In genomic region chr11:95067042-95067827, GRCh38 we compare ENCODE assay signal across 8 cellular contexts. TPM values are rescaled to one million over a fixed set of nuclear protein-coding genes. Genes with fewer than 3 reads are reported as not detected.
A peak's percentile ranks its signal among the peaks of the same experiment; 100 is the strongest.
DNase-seq lines count a peak whose midpoint lies in the region; ATAC-seq, FAIRE-seq and TF ChIP-seq lines count a peak whose summit lies in the region.

No MANE protein-coding gene starts in this region.

- DNase-seq in GM19238 (ENCODE audit: insufficient read length, low spot score) = peak; percentile 38
- DNase-seq in NCI-H82 (lab: John Stamatoyannopoulos, UW) = peak; percentile 84
- DNase-seq in activated CD8-positive, alpha-beta memory T cell treated with anti-CD3 and anti-CD28 coated beads for 4 hours (ENCODE audit: low read depth in 2 of 2) = peak; percentile 41 to 53
- DNase-seq in H1 (ENCODE audit: low read depth in 1 of 2, low spot score in 2 of 2) = peak in 1 of 2 experiments; percentile 83
- peak; percentile 62 to 69 for DNase-seq in stimulated activated CD8-positive, alpha-beta memory T cell treated with anti-CD3 and anti-CD28 coated beads, Interleukin-15, amount 100 ng/mL, for 48 hours (ENCODE audit: low read depth in 2 of 2)

- TF ChIP-seq EP300 in H1 (IDR thresholded peaks at IDR 0.05; ENCODE audit: borderline replicate concordance in 1 of 2, low read depth in 2 of 2, low read length in 2 of 2) = no peak

- peak; percentile 62 to 78 for TF ChIP-seq POLR2A in H1 (IDR thresholded peaks at IDR 0.05; ENCODE audit: control extremely low read depth in 1 of 2, low read depth in 2 of 2, low read length in 2 of 2)

- no peaks in the 10 kb centered on the region for H3K36me3 ChIP-seq in H1 (ENCODE audit: control insufficient read depth in 2 of 4, insufficient read depth in 4 of 4, low read length in 3 of 4)
- no peaks in the 10 kb centered on the region for H3K36me3 ChIP-seq in mesodermal cell (ENCODE audit: control insufficient read depth, insufficient read depth, low read length)

- peak; percentile 74 for TF ChIP-seq CTCF in C4-2B (conservative IDR thresholded peaks at IDR 0.05)
- peak; percentile 38 to 76 (median 39) for TF ChIP-seq CTCF in H1 (IDR thresholded peaks at IDR 0.05; ENCODE audit: control extremely low read depth in 1 of 3, insufficient read depth in 1 of 3, low read depth in 1 of 3, low read length in 3 of 3)

- peaks cover 6% of the 10 kb centered on the region; the same call in 1 of the 2 replicates for H3K23me2 ChIP-seq in H1 (ENCODE audit: low read depth, low read length)

- WGBS in H1 (ENCODE audit: extremely low coverage in 1 of 2, insufficient coverage in 1 of 2, insufficient read length in 1 of 2, insufficient replicate concordance in 2 of 2, low coverage in 1 of 2, low lambda C conversion rate in 2 of 2, missing lambda C conversion rate in 1 of 2), 2 experiments = 2% methylated on average over 70 of the region's 97 CpGs; no CpG with 5 or more reads in 1 of the 2 experiments
- 0% methylated on average over 62 to 79 of the region's 97 CpGs for WGBS in mesodermal cell (ENCODE audit: insufficient coverage in 2 of 2), 2 experiments

- H3K4me2 ChIP-seq in H1 (ENCODE audit: insufficient read depth in 1 of 2, low read depth in 2 of 2, low read length in 2 of 2) = peak overlapping the region; percentile 70 to 78

- peak overlapping the region; percentile 79 for H3K18ac ChIP-seq in H1 (ENCODE audit: extremely low read depth, low read length)

- TF ChIP-seq RAD21 in H1 (IDR thresholded peaks at IDR 0.05 in 1 of 2, conservative IDR thresholded peaks at IDR 0.05 in 1 of 2; ENCODE audit: low read depth in 2 of 2, low read length in 2 of 2) = 0 out of 4 replicates have a peak, but pooled peaks have one; percentile 4 to 13

- ATAC-seq in HG03442 (IDR thresholded peaks at IDR 0.05; ENCODE audit: unreplicated experiment) = peak; percentile 58

- H3K4me1 ChIP-seq in H1 (replicated peaks in 1 of 4; ENCODE audit: control insufficient read depth in 3 of 4, insufficient read depth in 4 of 4, low read length in 3 of 4) = peaks cover 0 to 2% (median 0%) of the 10 kb centered on the region in 4 experiments; a peak in 2 of 7 replicates
- H3K4me1 ChIP-seq in mesodermal cell (ENCODE audit: control insufficient read depth, insufficient read depth, low read length, poor library complexity, severe bottlenecking) = peaks cover 5% of the 10 kb centered on the region

- POLR2A ChIA-PET in H1 (lab: Charles Lee; ENCODE audit: partially characterized antibody) = interaction anchor here (0.6 to 5.7 kb wide), 33 partner anchors 9 to 1180 kb away, joined by 3 to 44 read pairs (median 4); partner anchors contain the start of genes AMOTL1, CEP57, CWC15 and ENDOD1

- H2BK15ac ChIP-seq in H1 (ENCODE audit: low read length) = 0 out of 2 replicates have a peak overlapping the region, but pooled peaks have one; percentile 2

- CTCF ChIA-PET in H1 (lab: Charles Lee; ENCODE audit: partially characterized antibody) = interaction anchor here (0.5 to 7.0 kb wide), 18 partner anchors 9 to 724 kb away, joined by 3 to 84 read pairs (median 4); partner anchors contain the start of genes CWC15, ENDOD1 and KDM4D

- H3K79me1 ChIP-seq in H1 (ENCODE audit: low read depth, low read length) = no peaks in the 10 kb centered on the region

- peak overlapping the region; percentile 71 to 80 (median 78) for H3K9ac ChIP-seq in H1 (replicated peaks in 1 of 4; ENCODE audit: extremely low read depth in 1 of 4, low read depth in 3 of 4, low read length in 3 of 4)

- H3K27ac ChIP-seq in C4-2B (peak overlapping the region; percentile 88), H1 (ENCODE audit: low read depth, low read length) (peak overlapping the region; percentile 62; the same call in 1 of the 2 replicates), mesodermal cell (ENCODE audit: low read depth, low read length, severe bottlenecking) (peak overlapping the region; percentile 75)

- no peak overlapping the region for H2BK120ac ChIP-seq in H1 (replicated peaks; ENCODE audit: low read depth, low read length)

- no peak overlapping the region; the same call in 1 of the 2 replicates for H2BK5ac ChIP-seq in H1 (ENCODE audit: low read depth, low read length)

- no peak overlapping the region for H2AK5ac ChIP-seq in H1 (ENCODE audit: low read depth, low read length)

- no peak overlapping the region; the same call in 1 of the 2 replicates for H2BK12ac ChIP-seq in H1 (ENCODE audit: low read depth, low read length)

- H3K9me3 ChIP-seq in H1 (ENCODE audit: insufficient read depth in 2 of 2, low read depth in 1 of 2, low read length in 1 of 2) (no peaks in the 10 kb centered on the region), mesodermal cell (ENCODE audit: control insufficient read depth, low read length) (no peaks in the 10 kb centered on the region)

- peaks cover 0 to 2% of the 10 kb centered on the region in 2 experiments; a peak in 1 of 4 replicates for H3K79me2 ChIP-seq in H1 (ENCODE audit: control insufficient read depth in 1 of 2, insufficient read depth in 2 of 2, low read length in 2 of 2)

- H3K4ac ChIP-seq in H1 (replicated peaks; ENCODE audit: insufficient read length, low read depth, low read length) = peak overlapping the region; percentile 14

- peaks cover 0 to 2% of the 10 kb centered on the region in 2 experiments for H4K20me1 ChIP-seq in H1 (replicated peaks in 1 of 2; ENCODE audit: control insufficient read depth in 1 of 2, insufficient read depth in 2 of 2, low read length in 2 of 2)

- H3K27me3 ChIP-seq in H1 (replicated peaks in 1 of 4; ENCODE audit: control insufficient read depth in 3 of 4, extremely low read depth in 1 of 4, insufficient read depth in 3 of 4, low read length in 3 of 4) = no peaks in the 10 kb centered on the region

- H3K56ac ChIP-seq in H1 (replicated peaks; ENCODE audit: insufficient read length, low read depth, low read length) = peak overlapping the region; percentile 86

- no peak overlapping the region for H2BK20ac ChIP-seq in H1 (ENCODE audit: low read length)

- H2AFZ ChIP-seq in H1 (ENCODE audit: low read length) = peak overlapping the region; percentile 47

- H4K8ac ChIP-seq in H1 (ENCODE audit: extremely low read depth, insufficient read depth, low read length) = peak overlapping the region; percentile 93

- peak overlapping the region; percentile 48 for H4K5ac ChIP-seq in H1 (ENCODE audit: insufficient read length, low read depth, low read length)

- peak overlapping the region; percentile 81 for H4K91ac ChIP-seq in H1 (replicated peaks; ENCODE audit: insufficient read length, low read length)

- no peak overlapping the region for H3K14ac ChIP-seq in H1 (ENCODE audit: insufficient read length)

- H3K4me3 ChIP-seq in H1 (ENCODE audit: extremely low read depth in 1 of 4, insufficient read depth in 2 of 4, low read depth in 3 of 4, low read length in 4 of 4) = peak overlapping the region; percentile 70 to 85 (median 72)
- peak overlapping the region; percentile 79 for H3K4me3 ChIP-seq in mesodermal cell (ENCODE audit: extremely low read depth, insufficient read depth, low read length, poor library complexity, severe bottlenecking)

- FAIRE-seq in H1 (lab: Jason Lieb, UNC) = no peak

- H3K23ac ChIP-seq in H1 (ENCODE audit: insufficient read length) = no peak overlapping the region

RNA-seq across cellular contexts. Expression of gene SRSF8, which starts 0.5 kb away (rescaled TPM):
- 18.5 TPM in 2 replicates for total RNA-seq in H1 (2021; fragmentation: NEBNext Ultra II Directional; extraction: Animal tissue kit (Norgen Biotek cat#: 25700))
- polyA plus RNA-seq in H1 (2011; rRNA removed) = 11.4 and 13.2 TPM in 2 replicates
- 11.4 TPM for polyA plus RNA-seq in H1 (2011; cell fraction: cytosol; rRNA removed)
- polyA plus RNA-seq in H1 (2011; cell fraction: nucleus; rRNA removed) = 9.2 TPM
- polyA plus RNA-seq in H1 (2012, experiment 1 of 2) = 12.7 to 14.7 TPM (median 13.5 TPM) in 4 replicates
- 7.5 TPM for polyA plus RNA-seq in H1 (2012, experiment 2 of 2)
- polyA plus RNA-seq in H1 (2013, experiment 1 of 2) = 9.5 TPM
- polyA plus RNA-seq in H1 (2013, experiment 2 of 2) = 7.9 TPM
- polyA minus RNA-seq in H1 (2011; rRNA and poly(A)+ RNA removed) = 11.1 and 11.8 TPM in 2 replicates
- 5.9 TPM for polyA minus RNA-seq in H1 (2011; cell fraction: cytosol; rRNA and poly(A)+ RNA removed)
- polyA minus RNA-seq in H1 (2011; cell fraction: nucleus; rRNA and poly(A)+ RNA removed) = 11.1 TPM
- 57.7 TPM for polyA plus RNA-seq in mesodermal cell (2013, experiment 1 of 2)
- polyA plus RNA-seq in mesodermal cell (2013, experiment 2 of 2) = 53.6 TPM

RNA-seq across cellular contexts. Expression of gene KDM4F, which starts 18.0 kb away (rescaled TPM):
- not detected in 2 replicates for total RNA-seq in H1 (2021; fragmentation: NEBNext Ultra II Directional; extraction: Animal tissue kit (Norgen Biotek cat#: 25700))
- not detected in 2 replicates for polyA plus RNA-seq in H1 (2011; rRNA removed)
- polyA plus RNA-seq in H1 (2011; cell fraction: cytosol; rRNA removed) = not detected
- not detected for polyA plus RNA-seq in H1 (2011; cell fraction: nucleus; rRNA removed)
- polyA plus RNA-seq in H1 (2012, experiment 1 of 2) = not detected in 4 replicates
- not detected for polyA plus RNA-seq in H1 (2012, experiment 2 of 2)
- not detected for polyA plus RNA-seq in H1 (2013, experiment 1 of 2)
- not detected for polyA plus RNA-seq in H1 (2013, experiment 2 of 2)
- not detected in 2 replicates for polyA minus RNA-seq in H1 (2011; rRNA and poly(A)+ RNA removed)
- not detected for polyA minus RNA-seq in H1 (2011; cell fraction: cytosol; rRNA and poly(A)+ RNA removed)
- not detected for polyA minus RNA-seq in H1 (2011; cell fraction: nucleus; rRNA and poly(A)+ RNA removed)
- polyA plus RNA-seq in mesodermal cell (2013, experiment 1 of 2) = not detected
- not detected for polyA plus RNA-seq in mesodermal cell (2013, experiment 2 of 2)

RNA-seq across cellular contexts. Expression of gene ENDOD1, which starts 22.4 kb away (rescaled TPM):
- 2.2 and 2.5 TPM in 2 replicates for total RNA-seq in H1 (2021; fragmentation: NEBNext Ultra II Directional; extraction: Animal tissue kit (Norgen Biotek cat#: 25700))
- 1.1 and 1.2 TPM in 2 replicates for polyA plus RNA-seq in H1 (2011; rRNA removed)
- polyA plus RNA-seq in H1 (2011; cell fraction: cytosol; rRNA removed) = 1.1 TPM
- polyA plus RNA-seq in H1 (2011; cell fraction: nucleus; rRNA removed) = 1.2 TPM
- 1.2 to 2.2 TPM (median 1.7 TPM) in 4 replicates for polyA plus RNA-seq in H1 (2012, experiment 1 of 2)
- 0.30 TPM for polyA plus RNA-seq in H1 (2012, experiment 2 of 2)
- polyA plus RNA-seq in H1 (2013, experiment 1 of 2) = 2.2 TPM
- polyA plus RNA-seq in H1 (2013, experiment 2 of 2) = 2.5 TPM
- polyA minus RNA-seq in H1 (2011; rRNA and poly(A)+ RNA removed) = 2.2 and 2.9 TPM in 2 replicates
- polyA minus RNA-seq in H1 (2011; cell fraction: cytosol; rRNA and poly(A)+ RNA removed) = 0.73 TPM
- polyA minus RNA-seq in H1 (2011; cell fraction: nucleus; rRNA and poly(A)+ RNA removed) = 3.4 TPM
- polyA plus RNA-seq in mesodermal cell (2013, experiment 1 of 2) = 45.7 TPM
- polyA plus RNA-seq in mesodermal cell (2013, experiment 2 of 2) = 47.6 TPM

RNA-seq across cellular contexts. Expression of gene KDM4E, which starts 42.2 kb away (rescaled TPM):
- not detected in 2 replicates for total RNA-seq in H1 (2021; fragmentation: NEBNext Ultra II Directional; extraction: Animal tissue kit (Norgen Biotek cat#: 25700))
- not detected in 2 replicates for polyA plus RNA-seq in H1 (2011; rRNA removed)
- not detected for polyA plus RNA-seq in H1 (2011; cell fraction: cytosol; rRNA removed)
- not detected for polyA plus RNA-seq in H1 (2011; cell fraction: nucleus; rRNA removed)
- polyA plus RNA-seq in H1 (2012, experiment 1 of 2) = not detected in 4 replicates
- not detected for polyA plus RNA-seq in H1 (2012, experiment 2 of 2)
- polyA plus RNA-seq in H1 (2013, experiment 1 of 2) = not detected
- polyA plus RNA-seq in H1 (2013, experiment 2 of 2) = not detected
- polyA minus RNA-seq in H1 (2011; rRNA and poly(A)+ RNA removed) = not detected in 2 replicates
- polyA minus RNA-seq in H1 (2011; cell fraction: cytosol; rRNA and poly(A)+ RNA removed) = not detected
- not detected for polyA minus RNA-seq in H1 (2011; cell fraction: nucleus; rRNA and poly(A)+ RNA removed)
- not detected for polyA plus RNA-seq in mesodermal cell (2013, experiment 1 of 2)
- not detected for polyA plus RNA-seq in mesodermal cell (2013, experiment 2 of 2)
